ENCODE assay signal across 8 cellular contexts in the genomic region with DNA sequence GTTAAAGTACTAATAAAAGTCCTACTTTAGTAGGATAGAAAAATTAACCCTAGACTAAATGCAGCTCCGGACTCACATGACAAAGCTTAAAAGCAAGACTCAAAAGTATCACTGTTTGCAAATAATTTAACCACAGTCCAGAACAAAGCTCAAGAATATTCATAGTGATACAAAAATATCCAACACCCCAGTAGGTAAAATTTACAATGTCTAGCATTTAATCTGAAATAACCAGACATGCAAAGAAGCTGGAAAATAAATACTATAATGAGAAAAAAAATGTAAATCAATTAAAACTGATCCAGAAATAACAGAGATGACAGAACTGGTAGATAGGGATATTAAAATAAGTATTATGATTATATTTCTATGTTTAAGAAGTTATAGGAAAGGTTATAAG.
"Had no signal": no experiment of that assay in that cellular context is flagged by ENCODE, and none has a peak within 500 bp of the region (broad histone marks: within the 10 kb centered on the region; RNA-seq: fewer than 3 reads in every experiment).

No MANE protein-coding gene starts in this region.

- DNase-seq: GM23248, GOT3, H7, KBM-7 had no signal

- ATAC-seq: HCT116, HepG2 had no signal

- H3K36me3 ChIP-seq: HAP-1 had no signal

- H3K9me3 ChIP-seq: HAP-1 had no signal

- H3K27ac ChIP-seq: GM23248, HL-60 had no signal

- H3K4me3 ChIP-seq: GM23248, HAP-1 had no signal

- FAIRE-seq: HepG2 had no signal

- H3K4me1 ChIP-seq: HAP-1 had no signal

- H3K9ac ChIP-seq: GM23248 had no signal
